Comparison of ENCODE assay signal across 11 cellular contexts in genomic region chr10:87750001-87750651, GRCh38.
A peak's percentile ranks its signal among the peaks of the same experiment; 100 is the strongest.
DNase-seq lines count a peak whose midpoint lies in the region; ATAC-seq, FAIRE-seq and TF ChIP-seq lines count a peak whose summit lies in the region.
"Had no signal": no experiment of that assay in that cellular context is flagged by ENCODE, and none has a peak within 500 bp of the region (broad histone marks: within the 10 kb centered on the region; RNA-seq: fewer than 3 reads in every experiment).

No MANE protein-coding gene starts in this region.

- H3K36me3 Mint-ChIP-seq in CD8-positive, alpha-beta T cell: peaks cover 26% of the 10 kb centered on the region
- H3K36me3 Mint-ChIP-seq in HFFc6 (ENCODE audit: low read depth) (peaks cover 52% of the 10 kb centered on the region), brain (peaks cover 21% of the 10 kb centered on the region), T-cell (peaks cover 17% of the 10 kb centered on the region)

- H3K4me1 Mint-ChIP-seq in CD8-positive, alpha-beta T cell (ENCODE audit: low read depth): peaks cover 3% of the 10 kb centered on the region
- H3K4me1 Mint-ChIP-seq in HFFc6 (ENCODE audit: low read depth) (peaks cover 58% of the 10 kb centered on the region), brain (peaks cover 14% of the 10 kb centered on the region), T-cell (no peaks in the 10 kb centered on the region)

- no peak overlapping the region for H3K4me2 ChIP-seq in HepG2 (ENCODE audit: low read depth, low read length)

- TF ChIP-seq POLR2A in HepG2 (IDR thresholded peaks at IDR 0.05; ENCODE audit: insufficient read depth in 1 of 2, low read depth in 2 of 2, low read length in 2 of 2): no peak

- TF ChIP-seq EP300 in HepG2 (IDR thresholded peaks at IDR 0.05; ENCODE audit: low read depth in 2 of 2, low read length in 2 of 2): no peak
- TF ChIP-seq EP300 in HepG2 (CRISPR knock-in tag; IDR thresholded peaks at IDR 0.05; ENCODE audit: borderline replicate concordance): no peak

- peak overlapping the region; percentile 12 for H3K27ac Mint-ChIP-seq in CD8-positive, alpha-beta T cell
- peak overlapping the region; percentile 77 for H3K27ac Mint-ChIP-seq in HFFc6
- peak overlapping the region in 3 of 5 experiments; percentile 25 to 78 (median 37) for H3K27ac Mint-ChIP-seq in brain
- H3K27ac Mint-ChIP-seq in T-cell: peak overlapping the region in 1 of 2 donors; percentile 68
- H3K27ac Mint-ChIP-seq: activated naive CD8-positive, alpha-beta T cell treated with anti-CD3 and anti-CD28 coated beads, Interleukin-2, amount 10 ng/mL, durations not matched to agents 7 days and 5 days had no signal

- H3K4me3 Mint-ChIP-seq in CD8-positive, alpha-beta T cell: no peak overlapping the region
- H3K4me3 Mint-ChIP-seq in HFFc6: peak overlapping the region; percentile 2; the same call in 1 of the 2 replicates
- H3K4me3 Mint-ChIP-seq in brain: no peak overlapping the region
- H3K4me3 Mint-ChIP-seq in T-cell: no peak overlapping the region
- H3K4me3 Mint-ChIP-seq: activated naive CD8-positive, alpha-beta T cell treated with anti-CD3 and anti-CD28 coated beads, Interleukin-2, amount 10 ng/mL, durations not matched to agents 7 days and 5 days had no signal

- POLR2A ChIA-PET in CD8-positive, alpha-beta T cell (lab: Charles Lee): interaction anchor here (0.9 kb wide), 1 partner anchor 19 kb away, joined by 3 read pairs; no protein-coding TSS in a partner anchor
- POLR2A ChIA-PET in HepG2 (lab: Yijun Ruan, JAX): no interaction called here
- POLR2A ChIA-PET in T-cell (lab: Charles Lee): interaction anchor here in 1 of 2 donors (0.7 kb wide), 1 partner anchor 117 kb away, joined by 3 read pairs; no protein-coding TSS in a partner anchor

- no peak for DNase-seq in CD8-positive, alpha-beta T cell
- peak; percentile 79 for DNase-seq in HFFc6
- DNase-seq in HepG2 (ENCODE audit: low spot score): no peak
- no peak for DNase-seq in T-cell
- no peak for DNase-seq in GM13977 (ENCODE audit: low spot score)
- DNase-seq in NCI-H2171 treated with DMSO at 0.1 percent for 48 hours (lab: John Stamatoyannopoulos, UW): no peak
- DNase-seq: activated naive CD8-positive, alpha-beta T cell treated with anti-CD3 and anti-CD28 coated beads, Interleukin-2, amount 10 ng/mL, durations not matched to agents 7 days and 5 days; NCI-H526 treated with DMSO at 0.1 percent for 48 hours had no signal

- BruUV-seq in HepG2 (replicated peaks; lab: Mats Ljungman, UMichigan): no TSS peak

- H3K27me3 Mint-ChIP-seq in CD8-positive, alpha-beta T cell (ENCODE audit: low read depth): no peaks in the 10 kb centered on the region
- no peaks in the 10 kb centered on the region; the same call in none of the 2 replicates for H3K27me3 Mint-ChIP-seq in HFFc6 (ENCODE audit: insufficient read depth)
- no peaks in the 10 kb centered on the region for H3K27me3 Mint-ChIP-seq in brain
- H3K27me3 Mint-ChIP-seq in T-cell: no peaks in the 10 kb centered on the region
- H3K27me3 Mint-ChIP-seq: activated naive CD8-positive, alpha-beta T cell treated with anti-CD3 and anti-CD28 coated beads, Interleukin-2, amount 10 ng/mL, durations not matched to agents 7 days and 5 days had no signal

- no peaks in the 10 kb centered on the region for H3K9me3 Mint-ChIP-seq in CD8-positive, alpha-beta T cell
- H3K9me3 Mint-ChIP-seq in HFFc6 (peaks cover 3% of the 10 kb centered on the region; the same call in 1 of the 2 replicates), brain (no peaks in the 10 kb centered on the region), T-cell (no peaks in the 10 kb centered on the region)

- no peaks in the 10 kb centered on the region for H3K4me1 ChIP-seq in CD8-positive, alpha-beta T cell (ENCODE audit: insufficient read depth, low read length)
- H3K4me1 ChIP-seq in HepG2 (ENCODE audit: insufficient read depth, low read length): 0 out of 2 replicates have a peak, but pooled peaks cover 5% of the 10 kb centered on the region

- TF ChIP-seq CTCF in CD8-positive, alpha-beta T cell (IDR thresholded peaks at IDR 0.05): no peak
- TF ChIP-seq CTCF in HFFc6 (IDR thresholded peaks at IDR 0.05) (no peak), brain (conservative IDR thresholded peaks at IDR 0.05) (no peak), HepG2 (CRISPR knock-in tag; IDR thresholded peaks at IDR 0.05) (no peak), GM13977 (IDR thresholded peaks at IDR 0.05; ENCODE audit: extremely low read depth, insufficient read depth, missing control alignments) (no peak)

- no peak overlapping the region for H3K4me3 ChIP-seq in CD8-positive, alpha-beta T cell (ENCODE audit: low read depth, low read length)
- H3K4me3 ChIP-seq in HepG2 (replicated peaks in 1 of 3; ENCODE audit: insufficient read depth in 1 of 3, low read depth in 2 of 3, low read length in 3 of 3): no peak overlapping the region

- no peak overlapping the region for H3K9ac ChIP-seq in HepG2 (ENCODE audit: insufficient read depth, low read depth, low read length)

- in situ Hi-C loops in HepG2 (cut with HindIII; ENCODE audit: extremely low pct_ligation_motif_present, low pct_unique_long_range_greater_than_20kb): no loop called here
- in situ Hi-C loops in GM13977 (cut with MboI; ENCODE audit: low pct_unique_long_range_greater_than_20kb, low sequenced_read_pairs, unreplicated experiment): no loop called here

- ATAC-seq in CD8-positive, alpha-beta T cell: no peak
- ATAC-seq in HepG2: peak; percentile 29; the same call in 2 of the 3 replicates
- ATAC-seq in T-cell (replicated peaks in 1 of 4): no peak
- ATAC-seq in GM19035 (IDR thresholded peaks at IDR 0.05; ENCODE audit: unreplicated experiment): no peak

- H3K27ac ChIP-seq in CD8-positive, alpha-beta T cell (ENCODE audit: low read depth, low read length): no peak overlapping the region
- no peak overlapping the region for H3K27ac ChIP-seq in HepG2 (ENCODE audit: extremely low read length, insufficient read depth, low read length)
- H3K27ac ChIP-seq: HL-60 had no signal

- TF ChIP-seq RAD21 in HepG2 (CRISPR knock-in tag; IDR thresholded peaks at IDR 0.05): no peak

- no peak for FAIRE-seq in HepG2 (lab: Jason Lieb, UNC)

- no peaks in the 10 kb centered on the region for H4K20me1 ChIP-seq in HepG2 (ENCODE audit: insufficient read depth, low read length)

- intact Hi-C loops in CD8-positive, alpha-beta T cell (cut with DNase I, micrococcal nuclease): no loop called here
- intact Hi-C loops in HepG2 (cut with micrococcal nuclease; ENCODE audit: unreplicated experiment): no loop called here

- no peaks in the 10 kb centered on the region for H3K79me2 ChIP-seq in HepG2 (ENCODE audit: insufficient read depth, low read length)

- WGBS in HepG2 (ENCODE audit: low lambda C conversion rate): 93% methylated on average over 4 of the region's 4 CpGs

- H3K9me3 ChIP-seq in CD8-positive, alpha-beta T cell (ENCODE audit: low read length): no peaks in the 10 kb centered on the region
- H3K9me3 ChIP-seq in HepG2 (ENCODE audit: low read length): no peaks in the 10 kb centered on the region

- CTCF ChIA-PET in CD8-positive, alpha-beta T cell (lab: Charles Lee): interaction anchor here (1.3 to 1.4 kb wide), 2 partner anchors 16 to 24 kb away, joined by 3 to 7 read pairs; no protein-coding TSS in a partner anchor
- CTCF ChIA-PET in HepG2 (lab: Yijun Ruan, JAX; ENCODE audit: low intra/inter-chr PET ratio, low total read pairs) (no interaction called here), T-cell (lab: Charles Lee) (no interaction called here)

- H2AFZ ChIP-seq in HepG2 (ENCODE audit: low read length): no peak overlapping the region

- H3K36me3 ChIP-seq in CD8-positive, alpha-beta T cell (ENCODE audit: insufficient read depth, low read length): peaks cover 10% of the 10 kb centered on the region
- H3K36me3 ChIP-seq in HepG2 (replicated peaks in 1 of 2; ENCODE audit: control insufficient read depth in 1 of 2, insufficient read depth in 2 of 2, low read length in 2 of 2): peaks cover 1 to 6% of the 10 kb centered on the region in 2 experiments; a peak in 3 of 5 replicates

- no peaks in the 10 kb centered on the region for H3K27me3 ChIP-seq in CD8-positive, alpha-beta T cell (ENCODE audit: insufficient read depth, low read length)
- no peaks in the 10 kb centered on the region; a peak in 1 of 5 replicates for H3K27me3 ChIP-seq in HepG2 (ENCODE audit: control insufficient read depth in 1 of 2, insufficient read depth in 2 of 2, low read length in 2 of 2)

TF ChIP-seq in HepG2, 621 proteins besides CTCF, POLR2A, EP300 and RAD21:
- TF ChIP-seq ZNF513 (CRISPR knock-in tag; conservative IDR thresholded peaks at IDR 0.05): no peak
